ENCODE assay signal across 8 cellular contexts in genomic region chr1:25232027-25232865, GRCh38.
DNase-seq lines count a peak whose midpoint lies in the region; ATAC-seq and TF ChIP-seq lines count a peak whose summit lies in the region.

SYF2 (minus strand) TSS chr1:25232502; CDS start chr1:25232467, 35 bp downstream.

- peak; percentile 73 for TF ChIP-seq POLR2A in GM18505 (IDR thresholded peaks at IDR 0.05; ENCODE audit: borderline replicate concordance, extremely low read depth, insufficient read depth, insufficient read length)

- DNase-seq in NCI-H2029 treated with DMSO at 0.1 percent for 48 hours (lab: John Stamatoyannopoulos, UW) = peak; percentile 91
- DNase-seq in T-helper 9 cell = peak; percentile 76
- DNase-seq in astrocyte of the hippocampus (ENCODE audit: low read depth, low spot score) = peak; percentile 95
- DNase-seq in hippocampal formation (lab: John Stamatoyannopoulos, UW) = peak; percentile 85 to 94
- peak; percentile 95 for DNase-seq in retina

- ATAC-seq in GM18505 (IDR thresholded peaks at IDR 0.05; ENCODE audit: unreplicated experiment) = peak; percentile 82
- ATAC-seq in HG02981 (IDR thresholded peaks at IDR 0.05; ENCODE audit: unreplicated experiment) = peak; percentile 80
- no peak for ATAC-seq in GM18519 (IDR thresholded peaks at IDR 0.05; ENCODE audit: low FRiP score, unreplicated experiment)
